1 cellular context compared by ENCODE assay signal in the genomic region with DNA sequence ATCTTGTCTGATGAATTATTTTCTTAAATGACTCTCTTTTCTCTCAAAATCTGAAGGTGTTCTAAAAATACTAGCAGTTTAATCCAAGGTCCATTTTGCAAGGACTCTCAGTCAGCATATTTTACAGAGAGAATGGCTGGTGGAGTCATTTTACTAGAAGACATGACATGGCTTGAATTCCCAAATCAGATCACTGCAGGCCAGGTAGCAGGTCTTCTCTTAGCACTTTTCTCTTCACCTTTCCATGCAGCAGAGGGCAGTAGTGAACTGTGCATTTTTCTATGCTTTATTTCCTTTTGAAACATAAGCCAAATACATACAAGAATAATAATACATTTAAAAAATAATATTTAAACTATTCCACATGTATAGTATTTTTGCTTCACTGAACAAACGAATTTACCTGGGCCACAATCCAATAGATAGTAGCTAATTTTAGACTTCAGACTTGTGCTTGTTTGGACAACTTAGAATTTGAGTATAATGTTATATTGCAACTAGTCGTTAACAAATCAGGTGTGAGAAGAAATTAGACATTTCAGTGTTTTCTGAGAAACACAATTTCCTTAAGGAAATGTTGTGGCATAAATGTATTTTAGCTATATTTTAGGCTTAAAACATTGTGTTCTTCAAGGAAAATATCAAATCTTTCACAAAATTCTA.
TF ChIP-seq lines count a peak whose summit lies in the region.

No MANE protein-coding gene starts in this region.

TF ChIP-seq in WTC11, 78 proteins besides CTCF, POLR2A, EP300 and RAD21 (continued from another document):
- TF ChIP-seq, protein P1, sequence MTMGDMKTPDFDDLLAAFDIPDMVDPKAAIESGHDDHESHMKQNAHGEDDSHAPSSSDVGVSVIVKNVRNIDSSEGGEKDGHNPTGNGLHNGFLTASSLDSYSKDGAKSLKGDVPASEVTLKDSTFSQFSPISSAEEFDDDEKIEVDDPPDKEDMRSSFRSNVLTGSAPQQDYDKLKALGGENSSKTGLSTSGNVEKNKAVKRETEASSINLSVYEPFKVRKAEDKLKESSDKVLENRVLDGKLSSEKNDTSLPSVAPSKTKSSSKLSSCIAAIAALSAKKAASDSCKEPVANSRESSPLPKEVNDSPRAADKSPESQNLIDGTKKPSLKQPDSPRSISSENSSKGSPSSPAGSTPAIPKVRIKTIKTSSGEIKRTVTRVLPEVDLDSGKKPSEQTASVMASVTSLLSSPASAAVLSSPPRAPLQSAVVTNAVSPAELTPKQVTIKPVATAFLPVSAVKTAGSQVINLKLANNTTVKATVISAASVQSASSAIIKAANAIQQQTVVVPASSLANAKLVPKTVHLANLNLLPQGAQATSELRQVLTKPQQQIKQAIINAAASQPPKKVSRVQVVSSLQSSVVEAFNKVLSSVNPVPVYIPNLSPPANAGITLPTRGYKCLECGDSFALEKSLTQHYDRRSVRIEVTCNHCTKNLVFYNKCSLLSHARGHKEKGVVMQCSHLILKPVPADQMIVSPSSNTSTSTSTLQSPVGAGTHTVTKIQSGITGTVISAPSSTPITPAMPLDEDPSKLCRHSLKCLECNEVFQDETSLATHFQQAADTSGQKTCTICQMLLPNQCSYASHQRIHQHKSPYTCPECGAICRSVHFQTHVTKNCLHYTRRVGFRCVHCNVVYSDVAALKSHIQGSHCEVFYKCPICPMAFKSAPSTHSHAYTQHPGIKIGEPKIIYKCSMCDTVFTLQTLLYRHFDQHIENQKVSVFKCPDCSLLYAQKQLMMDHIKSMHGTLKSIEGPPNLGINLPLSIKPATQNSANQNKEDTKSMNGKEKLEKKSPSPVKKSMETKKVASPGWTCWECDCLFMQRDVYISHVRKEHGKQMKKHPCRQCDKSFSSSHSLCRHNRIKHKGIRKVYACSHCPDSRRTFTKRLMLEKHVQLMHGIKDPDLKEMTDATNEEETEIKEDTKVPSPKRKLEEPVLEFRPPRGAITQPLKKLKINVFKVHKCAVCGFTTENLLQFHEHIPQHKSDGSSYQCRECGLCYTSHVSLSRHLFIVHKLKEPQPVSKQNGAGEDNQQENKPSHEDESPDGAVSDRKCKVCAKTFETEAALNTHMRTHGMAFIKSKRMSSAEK (CRISPR knock-in tag; IDR thresholded peaks at IDR 0.05; ENCODE audit: borderline replicate concordance), result no peak
- TF ChIP-seq ATF1 (CRISPR knock-in tag; IDR thresholded peaks at IDR 0.05) (no peak), FOXP1 (CRISPR knock-in tag; IDR thresholded peaks at IDR 0.05; ENCODE audit: borderline replicate concordance) (no peak)
